ENCODE assay signal across 8 cellular contexts in genomic region chr12:55728932-55729591, GRCh38.
DNase-seq lines count a peak whose midpoint lies in the region; ATAC-seq and TF ChIP-seq lines count a peak whose summit lies in the region.

TSS of gene CD63 (minus strand) at chr12:55729009. CDS start at chr12:55728341, 668 bp downstream.

- peak; percentile 64 for DNase-seq in NCI-H2029 (lab: John Stamatoyannopoulos, UW)
- DNase-seq in NCI-H2029 treated with DMSO at 0.1 percent for 48 hours (lab: John Stamatoyannopoulos, UW), result no peak
- DNase-seq in NCI-H146 (lab: John Stamatoyannopoulos, UW), result peak; percentile 83
- DNase-seq in cardiac fibroblast (ENCODE audit: low read depth in 2 of 2), result peak; percentile 89 to 96
- DNase-seq in inferior parietal cortex (ENCODE audit: extremely low spot score), result peak; percentile 83
- DNase-seq in smooth muscle cell of the brain vasculature (ENCODE audit: low read depth, low spot score), result peak; percentile 92

- ATAC-seq in HG02642 (IDR thresholded peaks at IDR 0.05; ENCODE audit: poor library complexity, unreplicated experiment), result peak; percentile 75

- H3K4me3 ChIP-seq in WI38 (ENCODE audit: low read depth, low read length), result peak within 1 kb of the TSS; percentile 95
- peak within 1 kb of the TSS; percentile 83 to 94 for H3K4me3 ChIP-seq in cardiac fibroblast (replicated peaks in 1 of 2; ENCODE audit: low read depth in 2 of 2, low read length in 2 of 2)

- TF ChIP-seq CTCF in WI38 (IDR thresholded peaks at IDR 0.05; ENCODE audit: low read depth, low read length) (no peak), cardiac fibroblast (IDR thresholded peaks at IDR 0.05; ENCODE audit: low read depth, low read length) (no peak)
